1 cellular context compared by ENCODE assay signal in genomic region chr9:98255578-98256296, GRCh38.
TF ChIP-seq lines count a peak whose summit lies in the region.

TSS of gene TBC1D2 (minus strand) at chr9:98255649. CDS start at chr9:98255541, 108 bp downstream.

TF ChIP-seq in K562, 482 proteins besides CTCF, POLR2A, EP300 and RAD21 (continued from another document and continues in another):
- TF ChIP-seq STAT5A (IDR thresholded peaks at IDR 0.05; ENCODE audit: borderline replicate concordance, low read length) (no peak; the same call in 1 of the 2 replicates), ZC3H4 (CRISPR knock-in tag; IDR thresholded peaks at IDR 0.05; ENCODE audit: borderline replicate concordance) (no peak), CREM (IDR thresholded peaks at IDR 0.05; ENCODE audit: low read depth) (peak; percentile 36; the same call in 1 of the 2 replicates), MAFF (IDR thresholded peaks at IDR 0.05; ENCODE audit: low read length) (no peak), MTA1 (IDR thresholded peaks at IDR 0.05; ENCODE audit: borderline replicate concordance) (no peak), ZEB2 (IDR thresholded peaks at IDR 0.05) (no peak; the same call in 1 of the 2 replicates), U2AF1 (optimal IDR thresholded peaks at IDR 0.05; ENCODE audit: low read depth, low read length) (no peak), NFRKB (IDR thresholded peaks at IDR 0.05; ENCODE audit: low read depth) (peak; percentile 95), BRF1 (IDR thresholded peaks at IDR 0.05; ENCODE audit: borderline replicate concordance, extremely low read depth, insufficient read length) (no peak), MED1 (CRISPR knock-in tag; IDR thresholded peaks at IDR 0.05; ENCODE audit: borderline replicate concordance) (no peak), SMAD4 (CRISPR knock-in tag; conservative IDR thresholded peaks at IDR 0.05) (peak; percentile 77), CBX3 (IDR thresholded peaks at IDR 0.05; ENCODE audit: borderline replicate concordance in 1 of 2, low read length in 2 of 2) (no peak; a peak in 1 of 3 replicates), ZKSCAN8 (CRISPR knock-in tag; IDR thresholded peaks at IDR 0.05) (no peak), KAT8 (IDR thresholded peaks at IDR 0.05; ENCODE audit: low read depth) (no peak), BCL6 (CRISPR knock-in tag; IDR thresholded peaks at IDR 0.05) (no peak), HDAC6 (IDR thresholded peaks at IDR 0.05; ENCODE audit: low read depth, low read length) (no peak), GMEB1 (CRISPR knock-in tag; IDR thresholded peaks at IDR 0.05) (0 out of 2 replicates have a peak, but pooled peaks have one; percentile 51), FOXA3 (CRISPR knock-in tag; conservative IDR thresholded peaks at IDR 0.05 in 1 of 2, IDR thresholded peaks at IDR 0.05 in 1 of 2) (no peak), BRCA1 (IDR thresholded peaks at IDR 0.05) (no peak), BRCA1 (CRISPR knock-in tag; IDR thresholded peaks at IDR 0.05) (no peak), JUND (IDR thresholded peaks at IDR 0.05; ENCODE audit: borderline replicate concordance, low read depth, low read length) (no peak), JUND (tag; IDR thresholded peaks at IDR 0.05; ENCODE audit: borderline replicate concordance, low read depth, low read length) (peak; percentile 73; the same call in 2 of the 3 replicates), ZNF134 (CRISPR knock-in tag; conservative IDR thresholded peaks at IDR 0.05) (no peak), ZFP30 (CRISPR knock-in tag; IDR thresholded peaks at IDR 0.05; ENCODE audit: borderline replicate concordance) (no peak), ZFPM2 (CRISPR knock-in tag; IDR thresholded peaks at IDR 0.05) (no peak), ZNF644 (tag; IDR thresholded peaks at IDR 0.05; ENCODE audit: low read depth) (no peak), SREBF1 (IDR thresholded peaks at IDR 0.05; ENCODE audit: borderline replicate concordance, low read depth, low read length) (no peak), XRCC3 (IDR thresholded peaks at IDR 0.05) (no peak), L3MBTL2 (IDR thresholded peaks at IDR 0.05) (peak; percentile 81; the same call in 1 of the 2 replicates), TEAD2 (tag; IDR thresholded peaks at IDR 0.05) (no peak), ZSCAN32 (CRISPR knock-in tag; IDR thresholded peaks at IDR 0.05) (no peak), YBX1 (IDR thresholded peaks at IDR 0.05) (no peak), KLF16 (IDR thresholded peaks at IDR 0.05) (no peak), PHF8 (IDR thresholded peaks at IDR 0.05; ENCODE audit: borderline replicate concordance, low read length) (peak; percentile 80), PML (IDR thresholded peaks at IDR 0.05; ENCODE audit: low read length) (no peak), TRIM24 (IDR thresholded peaks at IDR 0.05) (no peak), NCOA6 (IDR thresholded peaks at IDR 0.05) (no peak), GABPB1 (CRISPR knock-in tag; IDR thresholded peaks at IDR 0.05) (peak; percentile 92), ZBTB43 (CRISPR knock-in tag; IDR thresholded peaks at IDR 0.05) (peak; percentile 83; the same call in 1 of the 2 replicates), ESRRA (IDR thresholded peaks at IDR 0.05; ENCODE audit: borderline replicate concordance, low read depth) (peak; percentile 62), HNRNPK (IDR thresholded peaks at IDR 0.05; ENCODE audit: low read depth, low read length, poor library complexity, severe bottlenecking) (no peak), ZNF263 (CRISPR knock-in tag; IDR thresholded peaks at IDR 0.05; ENCODE audit: borderline replicate concordance) (peak; percentile 82), TCFL5 (CRISPR knock-in tag; conservative IDR thresholded peaks at IDR 0.05) (no peak), FOXP4 (CRISPR knock-in tag; IDR thresholded peaks at IDR 0.05; ENCODE audit: borderline replicate concordance) (no peak)
- TF ChIP-seq, protein P1, sequence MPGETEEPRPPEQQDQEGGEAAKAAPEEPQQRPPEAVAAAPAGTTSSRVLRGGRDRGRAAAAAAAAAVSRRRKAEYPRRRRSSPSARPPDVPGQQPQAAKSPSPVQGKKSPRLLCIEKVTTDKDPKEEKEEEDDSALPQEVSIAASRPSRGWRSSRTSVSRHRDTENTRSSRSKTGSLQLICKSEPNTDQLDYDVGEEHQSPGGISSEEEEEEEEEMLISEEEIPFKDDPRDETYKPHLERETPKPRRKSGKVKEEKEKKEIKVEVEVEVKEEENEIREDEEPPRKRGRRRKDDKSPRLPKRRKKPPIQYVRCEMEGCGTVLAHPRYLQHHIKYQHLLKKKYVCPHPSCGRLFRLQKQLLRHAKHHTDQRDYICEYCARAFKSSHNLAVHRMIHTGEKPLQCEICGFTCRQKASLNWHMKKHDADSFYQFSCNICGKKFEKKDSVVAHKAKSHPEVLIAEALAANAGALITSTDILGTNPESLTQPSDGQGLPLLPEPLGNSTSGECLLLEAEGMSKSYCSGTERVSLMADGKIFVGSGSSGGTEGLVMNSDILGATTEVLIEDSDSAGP (CRISPR knock-in tag; IDR thresholded peaks at IDR 0.05): 0 out of 2 replicates have a peak, but pooled peaks have one; percentile 8
- TF ChIP-seq, protein P2, sequence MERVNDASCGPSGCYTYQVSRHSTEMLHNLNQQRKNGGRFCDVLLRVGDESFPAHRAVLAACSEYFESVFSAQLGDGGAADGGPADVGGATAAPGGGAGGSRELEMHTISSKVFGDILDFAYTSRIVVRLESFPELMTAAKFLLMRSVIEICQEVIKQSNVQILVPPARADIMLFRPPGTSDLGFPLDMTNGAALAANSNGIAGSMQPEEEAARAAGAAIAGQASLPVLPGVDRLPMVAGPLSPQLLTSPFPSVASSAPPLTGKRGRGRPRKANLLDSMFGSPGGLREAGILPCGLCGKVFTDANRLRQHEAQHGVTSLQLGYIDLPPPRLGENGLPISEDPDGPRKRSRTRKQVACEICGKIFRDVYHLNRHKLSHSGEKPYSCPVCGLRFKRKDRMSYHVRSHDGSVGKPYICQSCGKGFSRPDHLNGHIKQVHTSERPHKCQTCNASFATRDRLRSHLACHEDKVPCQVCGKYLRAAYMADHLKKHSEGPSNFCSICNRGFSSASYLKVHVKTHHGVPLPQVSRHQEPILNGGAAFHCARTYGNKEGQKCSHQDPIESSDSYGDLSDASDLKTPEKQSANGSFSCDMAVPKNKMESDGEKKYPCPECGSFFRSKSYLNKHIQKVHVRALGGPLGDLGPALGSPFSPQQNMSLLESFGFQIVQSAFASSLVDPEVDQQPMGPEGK (CRISPR knock-in tag; IDR thresholded peaks at IDR 0.05; ENCODE audit: borderline replicate concordance): no peak
- TF ChIP-seq, protein P3, sequence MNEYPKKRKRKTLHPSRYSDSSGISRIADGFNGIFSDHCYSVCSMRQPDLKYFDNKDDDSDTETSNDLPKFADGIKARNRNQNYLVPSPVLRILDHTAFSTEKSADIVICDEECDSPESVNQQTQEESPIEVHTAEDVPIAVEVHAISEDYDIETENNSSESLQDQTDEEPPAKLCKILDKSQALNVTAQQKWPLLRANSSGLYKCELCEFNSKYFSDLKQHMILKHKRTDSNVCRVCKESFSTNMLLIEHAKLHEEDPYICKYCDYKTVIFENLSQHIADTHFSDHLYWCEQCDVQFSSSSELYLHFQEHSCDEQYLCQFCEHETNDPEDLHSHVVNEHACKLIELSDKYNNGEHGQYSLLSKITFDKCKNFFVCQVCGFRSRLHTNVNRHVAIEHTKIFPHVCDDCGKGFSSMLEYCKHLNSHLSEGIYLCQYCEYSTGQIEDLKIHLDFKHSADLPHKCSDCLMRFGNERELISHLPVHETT (CRISPR knock-in tag; conservative IDR thresholded peaks at IDR 0.05 in 1 of 2, IDR thresholded peaks at IDR 0.05 in 1 of 2): peak in 1 of 2 experiments; percentile 80; a peak in 2 of 4 replicates
